8 cellular contexts compared by ENCODE assay signal in genomic region chr10:5814110-5815107, GRCh38. TPM values are rescaled to one million over a fixed set of nuclear protein-coding genes. Genes with fewer than 3 reads are reported as not detected.
DNase-seq lines count a peak whose midpoint lies in the region; ATAC-seq and TF ChIP-seq lines count a peak whose summit lies in the region.

No MANE protein-coding gene starts in this region.

- H3K9me3 Mint-ChIP-seq in CD4-positive, alpha-beta T cell, result no peaks in the 10 kb centered on the region
- H3K9me3 Mint-ChIP-seq in stimulated activated naive CD8-positive, alpha-beta T cell treated with anti-CD3 and anti-CD28 coated beads, Interleukin-15, amount 100 ng/mL, for 72 hours, result peaks cover under 1 to 7% of the 10 kb centered on the region in 2 donors

- peaks cover 19% of the 10 kb centered on the region for H3K36me3 Mint-ChIP-seq in CD4-positive, alpha-beta T cell (ENCODE audit: low read depth)

- no peak for TF ChIP-seq CTCF in CD4-positive, alpha-beta T cell (IDR thresholded peaks at IDR 0.05)
- no peak for TF ChIP-seq CTCF in HFF-Myc (IDR thresholded peaks at IDR 0.05; ENCODE audit: low read depth, low read length, missing control alignments)

- no peaks in the 10 kb centered on the region for H3K27me3 Mint-ChIP-seq in CD4-positive, alpha-beta T cell
- no peaks in the 10 kb centered on the region for H3K27me3 Mint-ChIP-seq in stimulated activated naive CD8-positive, alpha-beta T cell treated with anti-CD3 and anti-CD28 coated beads, Interleukin-15, amount 100 ng/mL, for 72 hours

- peak in 1 of 10 experiments; percentile 2 for DNase-seq in CD4-positive, alpha-beta T cell
- peak; percentile 7 for DNase-seq in HFF-Myc (ENCODE audit: extremely low read depth, low read depth)
- DNase-seq in activated CD8-positive, alpha-beta memory T cell treated with anti-CD3 and anti-CD28 coated beads, Interleukin-2, amount 50 U/mL, for 48 hours, result peak; percentile 47
- no peak for DNase-seq in stimulated activated naive CD8-positive, alpha-beta T cell treated with anti-CD3 and anti-CD28 coated beads, Interleukin-15, amount 100 ng/mL, for 72 hours
- DNase-seq in stimulated activated CD4-positive, alpha-beta T cell treated with anti-CD3 and anti-CD28 coated beads, Interleukin-15, amount 100 ng/mL, for 24 hours, result no peak

- peak overlapping the region; percentile 89 for H3K27ac Mint-ChIP-seq in CD4-positive, alpha-beta T cell
- peak overlapping the region; percentile 92 to 97 for H3K27ac Mint-ChIP-seq in stimulated activated naive CD8-positive, alpha-beta T cell treated with anti-CD3 and anti-CD28 coated beads, Interleukin-15, amount 100 ng/mL, for 72 hours

- CTCF ChIA-PET in CD4-positive, alpha-beta T cell (lab: Charles Lee), result interaction anchor here (1.2 kb wide), 1 partner anchor 8 kb away, joined by 3 read pairs; no protein-coding TSS in a partner anchor

- peak overlapping the region; percentile 95 for H3K4me3 Mint-ChIP-seq in CD4-positive, alpha-beta T cell
- H3K4me3 Mint-ChIP-seq in stimulated activated naive CD8-positive, alpha-beta T cell treated with anti-CD3 and anti-CD28 coated beads, Interleukin-15, amount 100 ng/mL, for 72 hours, result peak overlapping the region; percentile 93 to 95

- H3K4me3 ChIP-seq in HFF-Myc (replicated peaks; ENCODE audit: low read depth, low read length) (peak overlapping the region; percentile 90), iPS-18c (ENCODE audit: insufficient read depth, low read depth, low read length) (peak overlapping the region; percentile 97)

- intact Hi-C loops in CD4-positive, alpha-beta T cell (cut with DNase I, micrococcal nuclease), result loop anchor here (1.0 to 5.0 kb wide), 4 partner anchors 37 to 273 kb away; partner anchors contain the start of gene RBM17 (in 1 of the 2)

- no peak for ATAC-seq in CD4-positive, alpha-beta T cell (ENCODE audit: poor library complexity)
- ATAC-seq in stimulated activated naive CD8-positive, alpha-beta T cell treated with anti-CD3 and anti-CD28 coated beads, Interleukin-15, amount 100 ng/mL, for 72 hours, result no peak
- ATAC-seq in HG02678 (IDR thresholded peaks at IDR 0.05; ENCODE audit: unreplicated experiment) (no peak), HG02759 (IDR thresholded peaks at IDR 0.05; ENCODE audit: unreplicated experiment) (no peak)

- no peaks in the 10 kb centered on the region for H3K27me3 ChIP-seq in CD4-positive, alpha-beta T cell (ENCODE audit: control insufficient read depth, insufficient read depth, low read length)

- POLR2A ChIA-PET in CD4-positive, alpha-beta T cell (lab: Charles Lee), result interaction anchor here (0.6 to 2.6 kb wide), 18 partner anchors 10 to 977 kb away, joined by 3 to 29 read pairs (median 4); partner anchors contain the start of genes ANKRD16, FBH1, IL15RA and TASOR2

- peak overlapping the region; percentile 97 for H3K27ac ChIP-seq in CD4-positive, alpha-beta T cell (ENCODE audit: low read depth, low read length)

- no peaks in the 10 kb centered on the region for H3K9me3 ChIP-seq in CD4-positive, alpha-beta T cell (ENCODE audit: control insufficient read depth, low read length)
- no peaks in the 10 kb centered on the region for H3K9me3 ChIP-seq in iPS-18c (ENCODE audit: control insufficient read depth, insufficient read depth, low read length)

- peaks cover 55% of the 10 kb centered on the region for H3K4me1 Mint-ChIP-seq in CD4-positive, alpha-beta T cell (ENCODE audit: low read depth)
- H3K4me1 Mint-ChIP-seq in stimulated activated naive CD8-positive, alpha-beta T cell treated with anti-CD3 and anti-CD28 coated beads, Interleukin-15, amount 100 ng/mL, for 72 hours, result peaks cover 75% of the 10 kb centered on the region

RNA-seq across cellular contexts. Expression of gene GDI2, which starts 1.2 kb away (rescaled TPM):
- total RNA-seq in CD4-positive, alpha-beta T cell, result 10 to 100 TPM; 78.1 to 82.3 TPM

Comparison
In these comparisons a context has a peak if more than half of its experiments do, and no peak if none do; other contexts are left out.
1. DNase-seq: peak in HFF-Myc (single experiment) and activated CD8-positive, alpha-beta memory T cell treated with anti-CD3 and anti-CD28 coated beads, Interleukin-2, amount 50 U/mL, for 48 hours (single experiment); none in stimulated activated naive CD8-positive, alpha-beta T cell treated with anti-CD3 and anti-CD28 coated beads, Interleukin-15, amount 100 ng/mL, for 72 hours (0 of 2) and stimulated activated CD4-positive, alpha-beta T cell treated with anti-CD3 and anti-CD28 coated beads, Interleukin-15, amount 100 ng/mL, for 24 hours (single experiment).